8 cellular contexts compared by ENCODE assay signal in genomic region chr17:46224864-46225263, GRCh38. TPM values are rescaled to one million over a fixed set of nuclear protein-coding genes. Genes with fewer than 3 reads are reported as not detected.
DNase-seq lines count a peak whose midpoint lies in the region; ATAC-seq and TF ChIP-seq lines count a peak whose summit lies in the region.
"Not testable (repeated sequence)": the region's sequence is repeated elsewhere in the genome, so short reads cannot be mapped to it uniquely, and the experiment has no call there.

No MANE protein-coding gene starts in this region.

- not testable (repeated sequence) for H3K79me2 ChIP-seq in MM.1S (ENCODE audit: low read length)

- H3K4me1 Mint-ChIP-seq in CD14-positive monocyte; activated T-helper 17 cell treated with anti-CD3 and anti-CD28 coated beads, Interleukin-2, amount 50 U/mL, for 72 hours: not testable (repeated sequence)

- not testable (repeated sequence) for H3K27ac ChIP-seq in MM.1S (ENCODE audit: low read length); lower lobe of right lung; skeletal muscle tissue (ENCODE audit: low read depth, low read length)
- H3K27ac ChIP-seq in esophagus (ENCODE audit: low read depth in 2 of 2, low read length in 1 of 2): peak overlapping the region in 1 of 2 donors; percentile 74

- H2AFZ ChIP-seq in MM.1S (ENCODE audit: low read length): not testable (repeated sequence)

- ATAC-seq in GM19438 (IDR thresholded peaks at IDR 0.05; ENCODE audit: low read depth, unreplicated experiment): peak; percentile 43
- peak; percentile 43 for ATAC-seq in HG02943 (IDR thresholded peaks at IDR 0.05; ENCODE audit: low read depth, unreplicated experiment)
- ATAC-seq in activated T-helper 17 cell treated with anti-CD3 and anti-CD28 coated beads, Interleukin-2, amount 50 U/mL, for 72 hours (replicated peaks): peak; percentile 34
- peak; percentile 64 to 76 for ATAC-seq in lower lobe of right lung

- peak overlapping the region; percentile 53; the same call in 1 of the 2 replicates for H3K4me3 ChIP-seq in MM.1S (ENCODE audit: low read length)
- H3K4me3 ChIP-seq in esophagus (ENCODE audit: low read depth in 1 of 2, low read length in 2 of 2): peak overlapping the region; percentile 56 to 83
- H3K4me3 ChIP-seq in lower lobe of right lung: peak overlapping the region; percentile 51
- H3K4me3 ChIP-seq in skeletal muscle tissue (ENCODE audit: low read length in 3 of 3): peak overlapping the region; percentile 79 to 92 (median 83)

- not testable (repeated sequence) for H3K27me3 Mint-ChIP-seq in CD14-positive monocyte (ENCODE audit: low read depth in 3 of 3); activated T-helper 17 cell treated with anti-CD3 and anti-CD28 coated beads, Interleukin-2, amount 50 U/mL, for 72 hours

- H3K9me3 ChIP-seq in MM.1S (replicated peaks; ENCODE audit: insufficient read depth, low read length); esophagus (ENCODE audit: control insufficient read depth in 2 of 2, insufficient read depth in 1 of 2, low read depth in 1 of 2, low read length in 1 of 2); lower lobe of right lung; skeletal muscle tissue (ENCODE audit: control insufficient read depth in 3 of 3, low read length in 3 of 3): not testable (repeated sequence)

- H4K20me1 ChIP-seq in MM.1S (ENCODE audit: insufficient read depth, low read length): not testable (repeated sequence)

- not testable (repeated sequence) for TF ChIP-seq CTCF in CD14-positive monocyte (IDR thresholded peaks at IDR 0.05); MM.1S (IDR thresholded peaks at IDR 0.05; ENCODE audit: low read length); lower lobe of right lung (IDR thresholded peaks at IDR 0.05)

- H3K9me3 Mint-ChIP-seq in CD14-positive monocyte; activated T-helper 17 cell treated with anti-CD3 and anti-CD28 coated beads, Interleukin-2, amount 50 U/mL, for 72 hours: not testable (repeated sequence)

- H3K4me3 Mint-ChIP-seq in CD14-positive monocyte: peak overlapping the region; percentile 87 to 97
- H3K4me3 Mint-ChIP-seq in activated T-helper 17 cell treated with anti-CD3 and anti-CD28 coated beads, Interleukin-2, amount 50 U/mL, for 72 hours: peak overlapping the region; percentile 86

- H3K4me2 ChIP-seq in MM.1S (ENCODE audit: low read depth, low read length): not testable (repeated sequence)

- WGBS in esophagus, 2 donors: 0% methylated on average over 11 to 49 of the region's 54 CpGs

- H3K36me3 ChIP-seq in MM.1S (replicated peaks; ENCODE audit: insufficient read depth, low read length); esophagus (ENCODE audit: control insufficient read depth in 2 of 2, insufficient read depth in 2 of 2, low read length in 1 of 2); lower lobe of right lung; skeletal muscle tissue (ENCODE audit: control insufficient read depth in 3 of 3, insufficient read depth in 3 of 3, low read length in 3 of 3): not testable (repeated sequence)

- H3K4me1 ChIP-seq in MM.1S (ENCODE audit: low read length); esophagus (ENCODE audit: control insufficient read depth in 2 of 2, insufficient read depth in 2 of 2, low read length in 1 of 2); lower lobe of right lung; skeletal muscle tissue (ENCODE audit: control insufficient read depth in 3 of 3, insufficient read depth in 3 of 3, low read length in 3 of 3): not testable (repeated sequence)

- not testable (repeated sequence) for H3F3A ChIP-seq in MM.1S (ENCODE audit: insufficient read depth, low read length)

- H3K27ac Mint-ChIP-seq in CD14-positive monocyte: not testable (repeated sequence)
- H3K27ac Mint-ChIP-seq in activated T-helper 17 cell treated with anti-CD3 and anti-CD28 coated beads, Interleukin-2, amount 50 U/mL, for 72 hours: peak overlapping the region; percentile 78

- H3K36me3 Mint-ChIP-seq in CD14-positive monocyte: not testable (repeated sequence)
- H3K36me3 Mint-ChIP-seq in activated T-helper 17 cell treated with anti-CD3 and anti-CD28 coated beads, Interleukin-2, amount 50 U/mL, for 72 hours (ENCODE audit: low read depth): peaks cover 17% of the 10 kb centered on the region

- not testable (repeated sequence) for H3K9me2 ChIP-seq in MM.1S (replicated peaks; ENCODE audit: insufficient read depth, low read length)

- not testable (repeated sequence) for H3K27me3 ChIP-seq in MM.1S (replicated peaks; ENCODE audit: insufficient read depth, low read length); esophagus (ENCODE audit: control insufficient read depth in 1 of 2, insufficient read depth in 2 of 2, low read length in 2 of 2); lower lobe of right lung (ENCODE audit: low read depth); skeletal muscle tissue (ENCODE audit: control insufficient read depth in 3 of 3, insufficient read depth in 3 of 3, low read length in 3 of 3)

- H3K9ac ChIP-seq in MM.1S (ENCODE audit: low read length): not testable (repeated sequence)
- H3K9ac ChIP-seq in skeletal muscle tissue (ENCODE audit: low read depth in 1 of 3, low read length in 3 of 3): peak overlapping the region in 1 of 3 donors; percentile 45

- intact Hi-C loops in CD14-positive monocyte (cut with micrococcal nuclease); lower lobe of right lung (cut with DNase I): not testable (repeated sequence)

- not testable (repeated sequence) for DNase-seq in CD14-positive monocyte (ENCODE audit: low spot score); MM.1S; lower lobe of right lung

RNA-seq across cellular contexts. Expression of gene KANSL1, which starts 31.6 kb away (rescaled TPM):
- polyA plus RNA-seq in CD14-positive monocyte (1 to 10 TPM; 3.1 to 4.6 TPM), esophagus (10 to 100 TPM; 14.6 to 25.4 TPM)
- 100 to 1,000 TPM in 1 of 2 donors, 10 to 100 TPM in 1; 83.6 to 170 TPM for total RNA-seq in activated T-helper 17 cell treated with anti-CD3 and anti-CD28 coated beads, Interleukin-2, amount 50 U/mL, for 72 hours
- total RNA-seq in lower lobe of right lung (78.5 TPM), skeletal muscle tissue (94.5 TPM)
